39 cellular contexts compared by ENCODE assay signal in the genomic region with DNA sequence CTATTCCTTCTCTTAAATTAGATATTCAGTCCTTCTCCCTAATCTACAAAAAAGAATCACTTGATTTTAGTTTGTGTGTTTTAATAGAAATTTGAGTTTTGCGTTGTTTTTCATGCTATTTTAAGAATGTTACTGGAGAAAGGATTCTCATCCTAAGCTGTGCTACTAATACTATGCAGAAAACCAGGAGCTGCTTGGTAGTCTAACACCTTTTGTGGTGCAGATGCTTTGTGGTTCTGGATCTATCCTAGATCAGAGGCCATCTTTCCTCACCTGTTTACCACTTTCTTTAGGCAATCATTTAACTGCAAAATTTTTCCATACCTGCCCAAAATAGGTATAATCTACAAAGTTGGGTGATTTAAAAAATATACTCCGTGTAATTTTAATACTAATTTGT.
"Had no signal": no experiment of that assay in that cellular context is flagged by ENCODE, and none has a peak within 500 bp of the region (broad histone marks: within the 10 kb centered on the region; RNA-seq: fewer than 3 reads in every experiment).

No MANE protein-coding gene starts in this region.

- DNase-seq: activated CD4-positive, alpha-beta memory T cell treated with anti-CD3 and anti-CD28 coated beads, Interleukin-2, amount 10 ng/mL, durations not matched to agents 7 days and 5 days; activated CD4-positive, alpha-beta T cell treated with anti-CD3 and anti-CD28 coated beads for 1 hour; activated CD4-positive, alpha-beta T cell treated with anti-CD3 and anti-CD28 coated beads for 36 hours; activated CD4-positive, alpha-beta T cell treated with anti-CD3 and anti-CD28 coated beads for 48 hours; activated CD4-positive, alpha-beta T cell treated with anti-CD3 and anti-CD28 coated beads, Interleukin-2, amount 10 ng/mL, durations not matched to agents 7 days and 5 days; activated CD4-positive, alpha-beta T cell treated with anti-CD3 and anti-CD28 coated beads, Interleukin-2, amount 50 U/mL, for 48 hours; activated CD4-positive, CD25-positive, alpha-beta regulatory T cell; activated CD8-positive, alpha-beta memory T cell treated with anti-CD3 and anti-CD28 coated beads for 24 hours; activated CD8-positive, alpha-beta memory T cell treated with anti-CD3 and anti-CD28 coated beads, Interleukin-2, amount 10 ng/mL, durations not matched to agents 7 days and 5 days; activated CD8-positive, alpha-beta memory T cell treated with anti-CD3 and anti-CD28 coated beads, Interleukin-2, amount 50 U/mL, for 48 hours; activated CD8-positive, alpha-beta T cell treated with anti-CD3 and anti-CD28 coated beads, Interleukin-2, amount 10 ng/mL, durations not matched to agents 7 days and 5 days; activated effector memory CD4-positive, alpha-beta T cell treated with Interleukin-2 at 50 U/mL for 16 hours; activated gamma-delta T cell; activated naive CD4-positive, alpha-beta T cell treated with anti-CD3 and anti-CD28 coated beads, Interleukin-2, amount 10 ng/mL, durations not matched to agents 7 days and 5 days; activated naive CD4-positive, alpha-beta T cell treated with Interleukin-2 at 50 U/mL for 16 hours; activated naive CD8-positive, alpha-beta T cell treated with anti-CD3 and anti-CD28 coated beads, Interleukin-2, amount 10 ng/mL, durations not matched to agents 7 days and 5 days; activated naive CD8-positive, alpha-beta T cell treated with anti-CD3 and anti-CD28 coated beads, Interleukin-2, amount 50 U/mL, for 24 hours; activated T-cell treated with anti-CD3 and anti-CD28 coated beads, Interleukin-2, amount 50 U/mL, for 24 hours; activated T-cell treated with anti-CD3 and anti-CD28 coated beads, Interleukin-2, amount 50 U/mL, for 48 hours; amygdala; anterior cingulate cortex; caudate nucleus; cerebellar nuclear complex; T-helper 1 cell; T-helper 2 cell; T-helper 9 cell had no signal

- ATAC-seq: activated CD4-positive, alpha-beta T cell treated with anti-CD3 and anti-CD28 coated beads for 36 hours; activated CD4-positive, CD25-positive, alpha-beta regulatory T cell treated with anti-CD3 and anti-CD28 coated beads, Interleukin-2, amount 50 U/mL, for 24 hours; activated CD8-positive, alpha-beta memory T cell treated with anti-CD3 and anti-CD28 coated beads, Interleukin-2, amount 10 ng/mL, durations not matched to agents 7 days and 5 days; activated CD8-positive, alpha-beta T cell treated with anti-CD3 and anti-CD28 coated beads, Interleukin-2, amount 10 ng/mL, durations not matched to agents 7 days and 5 days; activated naive CD8-positive, alpha-beta T cell treated with anti-CD3 and anti-CD28 coated beads, Interleukin-2, amount 50 U/mL, for 24 hours had no signal

- H3K4me3 Mint-ChIP-seq: activated CD4-positive, alpha-beta memory T cell treated with anti-CD3 and anti-CD28 coated beads, Interleukin-2, amount 10 ng/mL, durations not matched to agents 7 days and 5 days; activated CD4-positive, alpha-beta T cell treated with anti-CD3 and anti-CD28 coated beads for 36 hours; activated CD4-positive, alpha-beta T cell treated with anti-CD3 and anti-CD28 coated beads, Interleukin-2, amount 10 ng/mL, durations not matched to agents 7 days and 5 days; activated CD8-positive, alpha-beta memory T cell treated with anti-CD3 and anti-CD28 coated beads, Interleukin-2, amount 10 ng/mL, durations not matched to agents 7 days and 5 days; activated CD8-positive, alpha-beta T cell treated with anti-CD3 and anti-CD28 coated beads, Interleukin-2, amount 10 ng/mL, durations not matched to agents 7 days and 5 days; activated naive CD4-positive, alpha-beta T cell treated with anti-CD3 and anti-CD28 coated beads, Interleukin-2, amount 10 ng/mL, durations not matched to agents 7 days and 5 days; activated naive CD4-positive, alpha-beta T cell treated with anti-CD3 and anti-CD28 coated beads, Interleukin-2, amount 50 U/mL, for 24 hours; activated naive CD8-positive, alpha-beta T cell; activated naive CD8-positive, alpha-beta T cell treated with anti-CD3 and anti-CD28 coated beads, Interleukin-2, amount 10 ng/mL, durations not matched to agents 7 days and 5 days; activated naive CD8-positive, alpha-beta T cell treated with anti-CD3 and anti-CD28 coated beads, Interleukin-2, amount 50 U/mL, for 24 hours; activated T-cell treated with anti-CD3 and anti-CD28 coated beads, Interleukin-2, amount 50 U/mL, for 24 hours; brain; central memory CD8-positive, alpha-beta T cell; T-helper 1 cell treated with Interleukin-12 subunit alpha and Interleukin-12 subunit beta and Interleukin-4 antibody, amounts not matched to agents 30 μg/mL and 1 μg/mL, for 36 hours; T-helper 2 cell treated with Interferon-gamma antibody and Interleukin-4, amounts not matched to agents 5 μg/mL and 100 μg/mL, for 36 hours had no signal

- H3K27ac ChIP-seq: ascending aorta, cardiac muscle cell, VCaP had no signal

- H3K4me3 ChIP-seq: ascending aorta, cardiac muscle cell had no signal

- H3K4me1 Mint-ChIP-seq: activated CD4-positive, alpha-beta memory T cell treated with anti-CD3 and anti-CD28 coated beads, Interleukin-2, amount 10 ng/mL, durations not matched to agents 7 days and 5 days; activated CD4-positive, alpha-beta T cell treated with anti-CD3 and anti-CD28 coated beads for 36 hours; activated CD4-positive, alpha-beta T cell treated with anti-CD3 and anti-CD28 coated beads, Interleukin-2, amount 10 ng/mL, durations not matched to agents 7 days and 5 days; activated CD8-positive, alpha-beta memory T cell treated with anti-CD3 and anti-CD28 coated beads, Interleukin-2, amount 10 ng/mL, durations not matched to agents 7 days and 5 days; activated naive CD4-positive, alpha-beta T cell treated with anti-CD3 and anti-CD28 coated beads, Interleukin-2, amount 10 ng/mL, durations not matched to agents 7 days and 5 days; activated naive CD4-positive, alpha-beta T cell treated with anti-CD3 and anti-CD28 coated beads, Interleukin-2, amount 50 U/mL, for 24 hours; activated naive CD8-positive, alpha-beta T cell treated with anti-CD3 and anti-CD28 coated beads, Interleukin-2, amount 10 ng/mL, durations not matched to agents 7 days and 5 days; activated naive CD8-positive, alpha-beta T cell treated with anti-CD3 and anti-CD28 coated beads, Interleukin-2, amount 50 U/mL, for 24 hours; brain; central memory CD8-positive, alpha-beta T cell had no signal

- H3K9me3 ChIP-seq: ascending aorta had no signal

- FAIRE-seq: bronchial epithelial cell, TTC549 had no signal

- H3K9me3 Mint-ChIP-seq: activated CD4-positive, alpha-beta T cell treated with anti-CD3 and anti-CD28 coated beads, Interleukin-2, amount 10 ng/mL, durations not matched to agents 7 days and 5 days; activated naive CD4-positive, alpha-beta T cell treated with anti-CD3 and anti-CD28 coated beads, Interleukin-2, amount 10 ng/mL, durations not matched to agents 7 days and 5 days; activated naive CD4-positive, alpha-beta T cell treated with anti-CD3 and anti-CD28 coated beads, Interleukin-2, amount 50 U/mL, for 24 hours; activated naive CD8-positive, alpha-beta T cell treated with anti-CD3 and anti-CD28 coated beads, Interleukin-2, amount 10 ng/mL, durations not matched to agents 7 days and 5 days; activated naive CD8-positive, alpha-beta T cell treated with anti-CD3 and anti-CD28 coated beads, Interleukin-2, amount 50 U/mL, for 24 hours; activated T-cell treated with anti-CD3 and anti-CD28 coated beads, Interleukin-2, amount 50 U/mL, for 24 hours; activated T-helper 2 cell treated with anti-CD3 and anti-CD28 coated beads, Interferon-gamma antibody, Interleukin-2, Interleukin-4, amounts not matched to agents 10 μg/mL and 5 μg/mL and 100 μg/mL, durations not matched to agents 14 hours and 24 hours and 36 hours; brain; T-helper 1 cell treated with Interleukin-12 subunit alpha and Interleukin-12 subunit beta and Interleukin-4 antibody, amounts not matched to agents 30 μg/mL and 1 μg/mL, for 36 hours; T-helper 2 cell treated with Interferon-gamma antibody and Interleukin-4, amounts not matched to agents 5 μg/mL and 100 μg/mL, for 36 hours had no signal

- H3K27me3 ChIP-seq: ascending aorta, cardiac muscle cell had no signal

- H3K36me3 Mint-ChIP-seq: activated CD8-positive, alpha-beta memory T cell treated with anti-CD3 and anti-CD28 coated beads, Interleukin-2, amount 10 ng/mL, durations not matched to agents 7 days and 5 days; activated naive CD4-positive, alpha-beta T cell treated with anti-CD3 and anti-CD28 coated beads, Interleukin-2, amount 10 ng/mL, durations not matched to agents 7 days and 5 days; activated naive CD4-positive, alpha-beta T cell treated with anti-CD3 and anti-CD28 coated beads, Interleukin-2, amount 50 U/mL, for 24 hours; activated naive CD8-positive, alpha-beta T cell; activated naive CD8-positive, alpha-beta T cell treated with anti-CD3 and anti-CD28 coated beads, Interleukin-2, amount 10 ng/mL, durations not matched to agents 7 days and 5 days had no signal

- H3K27ac Mint-ChIP-seq: activated CD4-positive, alpha-beta memory T cell treated with anti-CD3 and anti-CD28 coated beads, Interleukin-2, amount 10 ng/mL, durations not matched to agents 7 days and 5 days; activated CD4-positive, alpha-beta T cell treated with anti-CD3 and anti-CD28 coated beads for 36 hours; activated CD4-positive, alpha-beta T cell treated with anti-CD3 and anti-CD28 coated beads, Interleukin-2, amount 10 ng/mL, durations not matched to agents 7 days and 5 days; activated CD8-positive, alpha-beta memory T cell treated with anti-CD3 and anti-CD28 coated beads, Interleukin-2, amount 10 ng/mL, durations not matched to agents 7 days and 5 days; activated CD8-positive, alpha-beta T cell treated with anti-CD3 and anti-CD28 coated beads, Interleukin-2, amount 10 ng/mL, durations not matched to agents 7 days and 5 days; activated naive CD4-positive, alpha-beta T cell treated with anti-CD3 and anti-CD28 coated beads, Interleukin-2, amount 10 ng/mL, durations not matched to agents 7 days and 5 days; activated naive CD4-positive, alpha-beta T cell treated with anti-CD3 and anti-CD28 coated beads, Interleukin-2, amount 50 U/mL, for 24 hours; activated naive CD8-positive, alpha-beta T cell; activated naive CD8-positive, alpha-beta T cell treated with anti-CD3 and anti-CD28 coated beads, Interleukin-2, amount 10 ng/mL, durations not matched to agents 7 days and 5 days; activated naive CD8-positive, alpha-beta T cell treated with anti-CD3 and anti-CD28 coated beads, Interleukin-2, amount 50 U/mL, for 24 hours; activated T-cell treated with anti-CD3 and anti-CD28 coated beads, Interleukin-2, amount 50 U/mL, for 24 hours; activated T-helper 2 cell treated with anti-CD3 and anti-CD28 coated beads, Interferon-gamma antibody, Interleukin-2, Interleukin-4, amounts not matched to agents 10 μg/mL and 5 μg/mL and 100 μg/mL, durations not matched to agents 14 hours and 24 hours and 36 hours; brain; T-helper 1 cell treated with Interleukin-12 subunit alpha and Interleukin-12 subunit beta and Interleukin-4 antibody, amounts not matched to agents 30 μg/mL and 1 μg/mL, for 36 hours; T-helper 2 cell treated with Interferon-gamma antibody and Interleukin-4, amounts not matched to agents 5 μg/mL and 100 μg/mL, for 36 hours had no signal

- H3K27me3 Mint-ChIP-seq: activated CD4-positive, alpha-beta memory T cell treated with anti-CD3 and anti-CD28 coated beads, Interleukin-2, amount 10 ng/mL, durations not matched to agents 7 days and 5 days; activated CD4-positive, alpha-beta T cell treated with anti-CD3 and anti-CD28 coated beads for 36 hours; activated CD4-positive, alpha-beta T cell treated with anti-CD3 and anti-CD28 coated beads, Interleukin-2, amount 10 ng/mL, durations not matched to agents 7 days and 5 days; activated CD8-positive, alpha-beta memory T cell treated with anti-CD3 and anti-CD28 coated beads, Interleukin-2, amount 10 ng/mL, durations not matched to agents 7 days and 5 days; activated naive CD4-positive, alpha-beta T cell treated with anti-CD3 and anti-CD28 coated beads, Interleukin-2, amount 10 ng/mL, durations not matched to agents 7 days and 5 days; activated naive CD4-positive, alpha-beta T cell treated with anti-CD3 and anti-CD28 coated beads, Interleukin-2, amount 50 U/mL, for 24 hours; activated naive CD8-positive, alpha-beta T cell; activated naive CD8-positive, alpha-beta T cell treated with anti-CD3 and anti-CD28 coated beads, Interleukin-2, amount 10 ng/mL, durations not matched to agents 7 days and 5 days; activated naive CD8-positive, alpha-beta T cell treated with anti-CD3 and anti-CD28 coated beads, Interleukin-2, amount 50 U/mL, for 24 hours; activated T-cell treated with anti-CD3 and anti-CD28 coated beads, Interleukin-2, amount 50 U/mL, for 24 hours; brain; central memory CD8-positive, alpha-beta T cell had no signal

- H3K4me1 ChIP-seq: ascending aorta had no signal
